ENCODE assay signal across 16 cellular contexts in genomic region chrX:69627744-69628143, GRCh38. TPM values are rescaled to one million over a fixed set of nuclear protein-coding genes. Genes with fewer than 3 reads are reported as not detected.
A peak's percentile ranks its signal among the peaks of the same experiment; 100 is the strongest.
DNase-seq lines count a peak whose midpoint lies in the region; ATAC-seq lines count a peak whose summit lies in the region.
"Had no signal": no experiment of that assay in that cellular context is flagged by ENCODE, and none has a peak within 500 bp of the region (broad histone marks: within the 10 kb centered on the region; RNA-seq: fewer than 3 reads in every experiment).

No MANE protein-coding gene starts in this region.

- H3K27ac Mint-ChIP-seq in activated naive CD4-positive, alpha-beta T cell treated with anti-CD3 and anti-CD28 coated beads, Interleukin-2, amount 50 U/mL, for 72 hours, result no peak overlapping the region
- H3K27ac Mint-ChIP-seq in activated naive CD8-positive, alpha-beta T cell, result peak overlapping the region; percentile 34
- H3K27ac Mint-ChIP-seq: HFFc6, IgD-negative memory B cell had no signal

- peak; percentile 66 to 77 for ATAC-seq in activated naive CD4-positive, alpha-beta T cell treated with anti-CD3 and anti-CD28 coated beads, Interleukin-2, amount 50 U/mL, for 72 hours
- ATAC-seq in HG03139 (IDR thresholded peaks at IDR 0.05; ENCODE audit: unreplicated experiment), result no peak
- ATAC-seq: PC-3 had no signal

- peaks cover 26% of the 10 kb centered on the region for H3K4me1 Mint-ChIP-seq in activated naive CD8-positive, alpha-beta T cell (ENCODE audit: low read depth)
- H3K4me1 Mint-ChIP-seq: IgD-negative memory B cell had no signal

- no peak overlapping the region for H3K4me3 Mint-ChIP-seq in activated naive CD8-positive, alpha-beta T cell
- H3K4me3 Mint-ChIP-seq: HFFc6, IgD-negative memory B cell had no signal

- peaks cover 0 to 18% of the 10 kb centered on the region in 2 donors for H3K9me3 Mint-ChIP-seq in activated naive CD4-positive, alpha-beta T cell treated with anti-CD3 and anti-CD28 coated beads, Interleukin-2, amount 50 U/mL, for 72 hours
- no peaks in the 10 kb centered on the region for H3K9me3 Mint-ChIP-seq in activated naive CD8-positive, alpha-beta T cell (ENCODE audit: low read depth)
- H3K9me3 Mint-ChIP-seq: HFFc6 had no signal

- no peaks in the 10 kb centered on the region for H3K27me3 Mint-ChIP-seq in activated naive CD8-positive, alpha-beta T cell

- DNase-seq in activated naive CD4-positive, alpha-beta T cell treated with anti-CD3 and anti-CD28 coated beads, Interleukin-2, amount 50 U/mL, for 72 hours (ENCODE audit: low spot score in 2 of 2), result no peak
- no peak for DNase-seq in activated naive CD4-positive, alpha-beta T cell (lab: John Stamatoyannopoulos, UW)
- DNase-seq in Kasumi-1 (lab: John Stamatoyannopoulos, UW) (peak; percentile 24 to 37), RKO (ENCODE audit: low spot score) (no peak), NCI-H748 (lab: John Stamatoyannopoulos, UW; ENCODE audit: unreplicated experiment) (no peak)
- DNase-seq: AML-193, COR-L47, DMS 273 treated with DMSO at 0.1 percent for 48 hours, GDM1, HFFc6, NCI-H1092 treated with DMSO at 0.1 percent for 48 hours, NCI-H2081, PC-3 had no signal

- H3K36me3 Mint-ChIP-seq in activated naive CD4-positive, alpha-beta T cell treated with anti-CD3 and anti-CD28 coated beads, Interleukin-2, amount 50 U/mL, for 72 hours, result peaks cover 5 to 14% of the 10 kb centered on the region in 2 donors
- H3K36me3 Mint-ChIP-seq in activated naive CD8-positive, alpha-beta T cell, result no peaks in the 10 kb centered on the region
- H3K36me3 Mint-ChIP-seq: IgD-negative memory B cell had no signal

RNA-seq across cellular contexts. Expression of gene EDA, which starts 11.8 kb away (rescaled TPM):
- 1 to 10 TPM; 3.6 to 4.6 TPM for total RNA-seq in activated naive CD4-positive, alpha-beta T cell treated with anti-CD3 and anti-CD28 coated beads, Interleukin-2, amount 50 U/mL, for 72 hours

Comparison
In these comparisons a context has a peak if more than half of its experiments do, and no peak if none do; other contexts are left out.
1. DNase-seq: peak in Kasumi-1 (2 of 2); none in activated naive CD4-positive, alpha-beta T cell treated with anti-CD3 and anti-CD28 coated beads, Interleukin-2, amount 50 U/mL, for 72 hours (0 of 2), activated naive CD4-positive, alpha-beta T cell (0 of 4), RKO (single experiment) and NCI-H748 (single experiment).